ENCODE assay signal across 16 cellular contexts in the genomic region with DNA sequence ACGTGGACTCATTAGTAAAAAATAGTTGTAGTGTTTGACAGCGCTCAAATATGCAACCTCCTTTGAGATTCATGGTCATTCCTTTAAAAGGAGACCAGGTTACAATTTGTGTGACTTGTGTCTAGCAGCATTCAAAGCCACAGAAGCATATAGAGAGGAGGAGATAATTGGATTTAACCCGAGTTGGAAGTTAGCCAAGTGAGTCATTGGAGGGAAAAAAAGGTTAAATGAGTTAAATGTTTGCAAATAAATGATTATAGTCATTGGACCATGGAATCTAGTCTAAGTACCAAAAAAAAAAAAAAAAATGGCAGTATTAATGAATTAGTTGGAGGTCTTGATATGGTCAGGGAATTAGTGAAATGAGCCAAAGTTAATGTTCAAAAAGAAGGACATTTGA.
DNase-seq lines count a peak whose midpoint lies in the region; ATAC-seq and TF ChIP-seq lines count a peak whose summit lies in the region.
"Had no signal": no experiment of that assay in that cellular context is flagged by ENCODE, and none has a peak within 500 bp of the region (broad histone marks: within the 10 kb centered on the region; RNA-seq: fewer than 3 reads in every experiment).

No MANE protein-coding gene starts in this region.

- H3K4me1 ChIP-seq in upper lobe of left lung = peaks cover 0 to 9% (median 0%) of the 10 kb centered on the region in 4 donors

- no peaks in the 10 kb centered on the region for H3K27me3 ChIP-seq in upper lobe of left lung

- H3K4me3 ChIP-seq in astrocyte of the spinal cord (ENCODE audit: low read depth, low read length) (no peak overlapping the region), upper lobe of left lung (no peak overlapping the region)
- H3K4me3 ChIP-seq: GM12878 had no signal

- 72 to 85% methylated on average over 3 of the region's 3 CpGs for WGBS in upper lobe of left lung, 2 donors

- ATAC-seq in GM19351 (IDR thresholded peaks at IDR 0.05; ENCODE audit: unreplicated experiment) = no peak
- ATAC-seq in GM21447 (IDR thresholded peaks at IDR 0.05; ENCODE audit: unreplicated experiment) = no peak
- ATAC-seq in upper lobe of left lung (ENCODE audit: low FRiP score in 2 of 2) = no peak
- ATAC-seq: activated CD4-positive, CD25-positive, alpha-beta regulatory T cell treated with anti-CD3 and anti-CD28 coated beads, Interleukin-2, amount 50 U/mL, for 24 hours; activated CD8-positive, alpha-beta memory T cell treated with anti-CD3 and anti-CD28 coated beads, Interleukin-2, amount 10 ng/mL, durations not matched to agents 7 days and 5 days; GM12878; T-helper 17 cell had no signal

- no peak for TF ChIP-seq EP300 in upper lobe of left lung (IDR thresholded peaks at IDR 0.05)

- no peaks in the 10 kb centered on the region for H3K9me3 ChIP-seq in upper lobe of left lung

- no peak for TF ChIP-seq POLR2A in upper lobe of left lung (IDR thresholded peaks at IDR 0.05)

- H3K36me3 ChIP-seq in upper lobe of left lung = peaks cover 0 to 19% (median 0%) of the 10 kb centered on the region in 4 donors

- TF ChIP-seq CTCF in astrocyte of the spinal cord (IDR thresholded peaks at IDR 0.05; ENCODE audit: low read depth, low read length) (no peak), upper lobe of left lung (IDR thresholded peaks at IDR 0.05) (no peak)

- peak; percentile 69 for DNase-seq in ELR (ENCODE audit: low read depth)
- DNase-seq in NCI-H1694 (lab: John Stamatoyannopoulos, UW) = peak; percentile 7
- DNase-seq in astrocyte of the spinal cord (ENCODE audit: low read depth, low spot score) = peak; percentile 42
- peak; percentile 74 for DNase-seq in kidney tubule cell (ENCODE audit: low spot score)
- no peak for DNase-seq in SKM-1 (lab: John Stamatoyannopoulos, UW; ENCODE audit: unreplicated experiment)
- no peak for DNase-seq in upper lobe of left lung
- DNase-seq: activated CD8-positive, alpha-beta memory T cell treated with anti-CD3 and anti-CD28 coated beads, Interleukin-2, amount 10 ng/mL, durations not matched to agents 7 days and 5 days; activated gamma-delta T cell treated with Interleukin-2 at 50 U/mL for 16 hours; MM.1S; NCI-H345; retina; T-helper 17 cell had no signal

- no peak overlapping the region for H3K27ac ChIP-seq in upper lobe of left lung

- in situ Hi-C loops in astrocyte of the spinal cord (cut with HindIII; ENCODE audit: low sequenced_read_pairs) = no loop called here

Comparison
In these comparisons a context has a peak if more than half of its experiments do, and no peak if none do; other contexts are left out.
1. DNase-seq: peak in ELR (single experiment), NCI-H1694 (single experiment), astrocyte of the spinal cord (single experiment) and kidney tubule cell (single experiment); none in SKM-1 (single experiment) and upper lobe of left lung (0 of 2).